In genomic region chr17:77753691-77754265, GRCh38 we compare ENCODE assay signal across 17 cellular contexts.
"Had no signal": no experiment of that assay in that cellular context is flagged by ENCODE, and none has a peak within 500 bp of the region (broad histone marks: within the 10 kb centered on the region; RNA-seq: fewer than 3 reads in every experiment).

No MANE protein-coding gene starts in this region.

- H3K27ac ChIP-seq: foreskin keratinocyte, hepatocyte, right atrium auricular region, testis, transverse colon had no signal

- H3K27me3 ChIP-seq: foreskin keratinocyte, hepatocyte, right atrium auricular region, testis had no signal

- H3K36me3 ChIP-seq: right atrium auricular region, transverse colon had no signal

- H3K4me1 ChIP-seq: foreskin keratinocyte, right atrium auricular region, testis, transverse colon had no signal

- H3K4me1 Mint-ChIP-seq: nephron progenitor cell had no signal

- DNase-seq: cerebellar nuclear complex; dermis blood vessel endothelial cell; erythroblast; foreskin keratinocyte; left ventricle myocardium superior; mesendoderm; naive thymus-derived CD4-positive, alpha-beta T cell; nephron progenitor cell; small intestine; stimulated activated CD4-positive, alpha-beta T cell treated with anti-CD3 and anti-CD28 coated beads, Interleukin-2, amount 100 ng/mL, for 48 hours; stimulated activated naive CD8-positive, alpha-beta T cell treated with anti-CD3 and anti-CD28 coated beads, Interleukin-15, Interleukin-2, amounts not matched to agents 100 U/mL and 50 U/mL, for 24 hours; testis; transverse colon had no signal

- H3K4me3 Mint-ChIP-seq: naive thymus-derived CD4-positive, alpha-beta T cell; nephron progenitor cell had no signal

- H3K4me2 ChIP-seq: hepatocyte had no signal

- H3K9me3 ChIP-seq: right atrium auricular region, testis, transverse colon had no signal

- H3K4me3 ChIP-seq: hepatocyte, lung, right atrium auricular region, testis, transverse colon had no signal

- H3K36me3 Mint-ChIP-seq: naive thymus-derived CD4-positive, alpha-beta T cell had no signal

- H2AFZ ChIP-seq: hepatocyte had no signal

- H3K27ac Mint-ChIP-seq: naive thymus-derived CD4-positive, alpha-beta T cell; nephron progenitor cell had no signal

- ATAC-seq: foreskin keratinocyte; left colon; left ventricle myocardium superior; naive thymus-derived CD4-positive, alpha-beta T cell; stimulated activated naive CD8-positive, alpha-beta T cell treated with anti-CD3 and anti-CD28 coated beads, Interleukin-15, Interleukin-2, amounts not matched to agents 100 U/mL and 50 U/mL, for 24 hours had no signal
